Comparison of ENCODE assay signal across 8 cellular contexts in the genomic region with DNA sequence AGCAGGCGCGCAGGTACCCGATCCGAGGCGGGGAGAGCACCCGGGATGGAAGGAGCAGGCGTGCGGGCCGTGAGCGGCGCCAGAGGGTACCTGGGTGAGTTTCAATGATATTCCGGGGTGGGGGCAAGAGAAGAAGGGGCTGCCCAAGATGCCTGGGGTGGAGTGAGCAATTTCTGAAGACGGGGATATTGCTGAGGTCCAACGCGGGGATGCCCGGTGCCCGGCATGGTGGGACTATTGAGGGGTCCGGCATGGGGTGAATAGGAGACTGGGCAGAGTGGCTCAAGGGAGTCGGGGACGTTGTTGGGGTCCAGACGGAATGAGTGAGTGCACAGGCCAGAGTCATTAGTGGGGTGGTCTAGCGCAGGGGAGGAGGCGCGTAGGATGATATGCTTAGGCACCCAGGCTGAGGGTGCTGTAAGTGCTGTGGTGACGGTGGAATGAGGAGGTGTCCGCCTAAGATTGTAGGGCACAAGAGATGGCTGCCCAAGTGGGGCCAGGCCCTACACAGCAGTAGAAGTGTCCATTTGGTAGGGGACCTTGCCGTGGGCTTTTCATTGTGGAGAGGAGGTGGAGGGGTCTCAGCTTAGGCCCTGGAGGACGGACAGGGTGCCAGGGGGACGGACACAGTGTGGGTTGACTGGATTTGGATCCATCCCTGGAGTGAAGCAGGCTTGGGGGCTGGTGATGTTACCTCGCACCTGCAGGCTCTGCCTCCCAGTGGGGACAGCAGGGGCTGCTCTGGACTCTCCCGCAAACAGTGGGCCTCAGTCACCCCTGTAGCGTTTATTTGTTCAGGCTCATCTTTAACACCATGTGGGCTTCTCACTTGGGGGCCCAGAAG. TPM values are rescaled to one million over a fixed set of nuclear protein-coding genes. Genes with fewer than 3 reads are reported as not detected.
DNase-seq lines count a peak whose midpoint lies in the region; ATAC-seq and TF ChIP-seq lines count a peak whose summit lies in the region.

No MANE protein-coding gene starts in this region.

- no peak for DNase-seq in Right ventricle myocardium superior
- DNase-seq in psoas muscle = no peak
- no peak for DNase-seq in GM10248 (ENCODE audit: extremely low spot score)

- peaks cover 0 to 19% of the 10 kb centered on the region in 2 donors for H3K36me3 ChIP-seq in psoas muscle (ENCODE audit: insufficient read depth in 1 of 2, low read depth in 1 of 2)

- H3K27ac ChIP-seq in VCaP = peak overlapping the region; percentile 86
- peak overlapping the region; percentile 89 for H3K27ac ChIP-seq in psoas muscle

- peaks cover 16% of the 10 kb centered on the region for H3K4me1 ChIP-seq in psoas muscle

- ATAC-seq in Right ventricle myocardium superior (ENCODE audit: poor library complexity) (peak; percentile 1), psoas muscle (peak in 1 of 4 donors; percentile 0), GM19023 (IDR thresholded peaks at IDR 0.05; ENCODE audit: unreplicated experiment) (no peak), GM18502 (IDR thresholded peaks at IDR 0.05; ENCODE audit: poor library complexity, unreplicated experiment) (no peak), GM19467 (IDR thresholded peaks at IDR 0.05; ENCODE audit: unreplicated experiment) (no peak)

- WGBS in psoas muscle, 3 donors = 7 to 9% (median 7%) methylated on average over 32 of the region's 32 CpGs

- intact Hi-C loops in Right ventricle myocardium superior (cut with DNase I) = no loop called here
- intact Hi-C loops in psoas muscle (cut with DNase I) = loop anchor here (5.0 kb wide), 2 partner anchors 35 to 45 kb away; a partner anchor contains a TSS

- no peaks in the 10 kb centered on the region for H3K27me3 ChIP-seq in psoas muscle (ENCODE audit: insufficient read depth in 3 of 3, low read length in 2 of 3)

- H3K4me3 ChIP-seq in GM12875 (ENCODE audit: low read depth, low read length) (peak overlapping the region; percentile 70), psoas muscle (peak overlapping the region; percentile 94)

- H3K9me3 ChIP-seq in psoas muscle = no peaks in the 10 kb centered on the region

- CTCF ChIA-PET in GM10248 (lab: Yijun Ruan, JAX) = interaction anchor here (1.0 to 3.4 kb wide), 3 partner anchors 9 to 106 kb away, joined by 3 to 20 read pairs (median 3); a partner anchor contains a TSS

- no peak for TF ChIP-seq CTCF in GM12875 (IDR thresholded peaks at IDR 0.05; ENCODE audit: borderline replicate concordance, insufficient read depth, low read depth, low read length)
- TF ChIP-seq CTCF in VCaP (conservative IDR thresholded peaks at IDR 0.05) = no peak
- TF ChIP-seq CTCF in psoas muscle (IDR thresholded peaks at IDR 0.05) = no peak
- no peak for TF ChIP-seq CTCF in GM10248 (IDR thresholded peaks at IDR 0.05; ENCODE audit: control extremely low read depth, extremely low read depth, low read depth, missing control alignments)

- POLR2A ChIA-PET in GM10248 (lab: Yijun Ruan, JAX) = interaction anchor here (0.5 to 1.0 kb wide), 3 partner anchors 9 to 485 kb away, joined by 3 read pairs; a partner anchor contains a TSS

RNA-seq across cellular contexts. Expression of a gene that starts 0.7 kb away (rescaled TPM):
- total RNA-seq in Right ventricle myocardium superior = 32.8 TPM
- total RNA-seq in psoas muscle = 10 to 100 TPM in 3 of 4 donors, 1 to 10 TPM in 1; 8.4 to 17.8 (median 14.8) TPM
- 10 to 100 TPM; 12.7 to 18.1 (median 13.7) TPM for polyA plus RNA-seq in psoas muscle

RNA-seq across cellular contexts. Expression of a gene that starts 9.0 kb away (rescaled TPM):
- total RNA-seq in Right ventricle myocardium superior (30.8 TPM), psoas muscle (10 to 100 TPM; 33.8 to 56.8 (median 45.1) TPM)
- 10 to 100 TPM; 22.2 to 33.5 (median 28.0) TPM for polyA plus RNA-seq in psoas muscle

RNA-seq across cellular contexts. Expression of a gene that starts 43.8 kb away (rescaled TPM):
- 4.4 TPM for total RNA-seq in Right ventricle myocardium superior
- 1 to 10 TPM; 2.1 to 4.7 (median 4.2) TPM for total RNA-seq in psoas muscle
- polyA plus RNA-seq in psoas muscle = 1 to 10 TPM; 2.3 to 5.2 (median 4.7) TPM
